In the genomic region with DNA sequence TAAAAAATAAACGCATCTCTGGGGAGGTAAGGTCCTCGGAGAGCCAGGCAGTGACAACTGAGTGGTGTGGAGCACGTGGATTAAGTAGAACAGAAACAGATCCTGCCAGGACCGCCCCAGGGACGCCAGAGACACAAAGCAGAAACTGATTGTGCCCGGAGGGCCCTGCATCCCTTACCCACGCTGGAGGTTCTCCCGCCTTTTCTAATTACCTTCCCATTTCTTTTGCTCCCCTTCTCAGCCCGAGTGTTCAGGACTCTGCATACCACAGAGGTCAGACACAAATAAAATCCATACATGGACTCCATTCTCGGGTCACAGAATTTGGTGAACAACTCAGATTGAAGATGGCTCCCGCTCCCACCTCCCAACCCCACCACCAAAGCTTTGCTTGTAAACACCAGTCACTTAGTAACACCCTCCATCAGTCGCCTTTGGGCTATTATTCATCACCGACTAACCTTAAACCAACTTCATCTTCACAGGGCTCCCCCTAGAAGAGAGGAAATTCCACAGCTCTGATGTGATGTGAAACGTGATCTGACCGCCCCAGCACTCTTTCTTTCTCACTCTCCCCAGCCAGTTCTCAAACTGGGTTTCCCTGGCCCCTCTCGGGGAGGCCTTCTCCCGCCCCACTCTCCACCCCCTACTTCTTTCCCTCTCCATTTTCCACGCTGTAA, we compare ENCODE assay signal across 8 cellular contexts. TPM values are rescaled to one million over a fixed set of nuclear protein-coding genes. Genes with fewer than 3 reads are reported as not detected.
DNase-seq lines count a peak whose midpoint lies in the region; ATAC-seq and TF ChIP-seq lines count a peak whose summit lies in the region.

No MANE protein-coding gene starts in this region.

- CTCF ChIA-PET in AG04450 (lab: Charles Lee) = interaction anchor here (0.6 to 1.7 kb wide), 4 partner anchors 34 to 513 kb away, joined by 3 to 5 read pairs (median 4); no protein-coding TSS in a partner anchor
- CTCF ChIA-PET in activated CD8-positive, alpha-beta memory T cell treated with anti-CD3 and anti-CD28 coated beads, Interleukin-2, amount 10 ng/mL, durations not matched to agents 7 days and 5 days (lab: Charles Lee) = interaction anchor here (0.6 to 1.6 kb wide), 7 partner anchors 12 to 706 kb away, joined by 3 to 4 read pairs (median 3); no protein-coding TSS in a partner anchor

- POLR2A ChIA-PET in AG04450 (lab: Yijun Ruan, JAX) = interaction anchor here (0.6 to 1.3 kb wide), 9 partner anchors 9 to 925 kb away, joined by 3 to 12 read pairs (median 4); partner anchors contain the start of gene PIM1

- no peak for TF ChIP-seq CTCF in AG04450 (IDR thresholded peaks at IDR 0.05; ENCODE audit: low read depth, low read length)

- H3K27ac Mint-ChIP-seq in activated CD8-positive, alpha-beta memory T cell treated with anti-CD3 and anti-CD28 coated beads, Interleukin-2, amount 10 ng/mL, durations not matched to agents 7 days and 5 days = peak overlapping the region; percentile 84

- H3K4me3 Mint-ChIP-seq in activated CD8-positive, alpha-beta memory T cell treated with anti-CD3 and anti-CD28 coated beads, Interleukin-2, amount 10 ng/mL, durations not matched to agents 7 days and 5 days = peak overlapping the region; percentile 42

- DNase-seq in AG04450 (ENCODE audit: low read depth, low spot score) (peak; percentile 93), foreskin melanocyte (peak; percentile 33), pulmonary artery endothelial cell (ENCODE audit: low read depth, low spot score) (peak; percentile 95), GM19240 (ENCODE audit: insufficient read length, low spot score) (no peak)
- peak; percentile 56 for DNase-seq in activated CD8-positive, alpha-beta memory T cell treated with anti-CD3 and anti-CD28 coated beads, Interleukin-2, amount 10 ng/mL, durations not matched to agents 7 days and 5 days

- peak overlapping the region; percentile 92 for H3K27ac ChIP-seq in AG04450 (ENCODE audit: low read depth, low read length)

- H3K9me3 ChIP-seq in AG04450 (ENCODE audit: control insufficient read depth, insufficient read depth, low read length) = no peaks in the 10 kb centered on the region

- H3K27me3 ChIP-seq in AG04450 (ENCODE audit: control insufficient read depth, insufficient read depth, low read length) = no peaks in the 10 kb centered on the region

- H3K9me3 Mint-ChIP-seq in activated CD8-positive, alpha-beta memory T cell treated with anti-CD3 and anti-CD28 coated beads, Interleukin-2, amount 10 ng/mL, durations not matched to agents 7 days and 5 days (ENCODE audit: low read depth) = no peaks in the 10 kb centered on the region

- H3K27me3 Mint-ChIP-seq in activated CD8-positive, alpha-beta memory T cell treated with anti-CD3 and anti-CD28 coated beads, Interleukin-2, amount 10 ng/mL, durations not matched to agents 7 days and 5 days = no peaks in the 10 kb centered on the region

- peak overlapping the region; percentile 36 for H3K4me3 ChIP-seq in AG04450 (ENCODE audit: low read depth, low read length)

- H3K4me1 Mint-ChIP-seq in activated CD8-positive, alpha-beta memory T cell treated with anti-CD3 and anti-CD28 coated beads, Interleukin-2, amount 10 ng/mL, durations not matched to agents 7 days and 5 days = peaks cover 56% of the 10 kb centered on the region

- ATAC-seq in HG02642 (IDR thresholded peaks at IDR 0.05; ENCODE audit: poor library complexity, unreplicated experiment) (peak; percentile 48), HG03095 (IDR thresholded peaks at IDR 0.05; ENCODE audit: unreplicated experiment) (no peak), HG03045 (IDR thresholded peaks at IDR 0.05; ENCODE audit: unreplicated experiment) (no peak)
- peak; percentile 63 for ATAC-seq in activated CD8-positive, alpha-beta memory T cell treated with anti-CD3 and anti-CD28 coated beads, Interleukin-2, amount 10 ng/mL, durations not matched to agents 7 days and 5 days

- peaks cover 1% of the 10 kb centered on the region for H3K36me3 Mint-ChIP-seq in activated CD8-positive, alpha-beta memory T cell treated with anti-CD3 and anti-CD28 coated beads, Interleukin-2, amount 10 ng/mL, durations not matched to agents 7 days and 5 days

RNA-seq across cellular contexts. Expression of gene PIM1, which starts 32.6 kb away (rescaled TPM):
- 35.3 and 37.5 TPM in 2 replicates for polyA plus RNA-seq in AG04450 (2011; rRNA removed)
- polyA minus RNA-seq in AG04450 (2011; rRNA and poly(A)+ RNA removed) = 55.6 and 64.5 TPM in 2 replicates
- 100 to 1,000 TPM; 361 to 464 TPM for total RNA-seq in activated CD8-positive, alpha-beta memory T cell treated with anti-CD3 and anti-CD28 coated beads, Interleukin-2, amount 10 ng/mL, durations not matched to agents 7 days and 5 days
- 3.2 and 3.6 TPM in 2 replicates for total RNA-seq in pulmonary artery endothelial cell

Comparison
In these comparisons a context has a peak if more than half of its experiments do, and no peak if none do; other contexts are left out.
1. ATAC-seq: peak in HG02642 (single experiment) and activated CD8-positive, alpha-beta memory T cell treated with anti-CD3 and anti-CD28 coated beads, Interleukin-2, amount 10 ng/mL, durations not matched to agents 7 days and 5 days (single experiment); none in HG03095 (single experiment) and HG03045 (single experiment).
2. RNA of gene PIM1, which starts 32.6 kb away (total RNA-seq): 361 to 464 TPM in activated CD8-positive, alpha-beta memory T cell treated with anti-CD3 and anti-CD28 coated beads, Interleukin-2, amount 10 ng/mL, durations not matched to agents 7 days and 5 days; 3.2 to 3.6 TPM in pulmonary artery endothelial cell; every median in the first group is over 10 times any median in the second.